9 cellular contexts compared by ENCODE assay signal in the genomic region with DNA sequence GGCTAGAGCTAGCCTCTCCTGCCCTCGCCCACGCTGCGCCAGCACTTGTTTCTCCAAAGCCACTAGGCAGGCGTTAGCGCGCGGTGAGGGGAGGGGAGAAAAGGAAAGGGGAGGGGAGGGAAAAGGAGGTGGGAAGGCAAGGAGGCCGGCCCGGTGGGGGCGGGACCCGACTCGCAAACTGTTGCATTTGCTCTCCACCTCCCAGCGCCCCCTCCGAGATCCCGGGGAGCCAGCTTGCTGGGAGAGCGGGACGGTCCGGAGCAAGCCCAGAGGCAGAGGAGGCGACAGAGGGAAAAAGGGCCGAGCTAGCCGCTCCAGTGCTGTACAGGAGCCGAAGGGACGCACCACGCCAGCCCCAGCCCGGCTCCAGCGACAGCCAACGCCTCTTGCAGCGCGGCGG. TPM values are rescaled to one million over a fixed set of nuclear protein-coding genes. Genes with fewer than 3 reads are reported as not detected.
DNase-seq lines count a peak whose midpoint lies in the region; ATAC-seq, FAIRE-seq and TF ChIP-seq lines count a peak whose summit lies in the region.
"Had no signal": no experiment of that assay in that cellular context is flagged by ENCODE, and none has a peak within 500 bp of the region (broad histone marks: within the 10 kb centered on the region; RNA-seq: fewer than 3 reads in every experiment).

A gene with protein sequence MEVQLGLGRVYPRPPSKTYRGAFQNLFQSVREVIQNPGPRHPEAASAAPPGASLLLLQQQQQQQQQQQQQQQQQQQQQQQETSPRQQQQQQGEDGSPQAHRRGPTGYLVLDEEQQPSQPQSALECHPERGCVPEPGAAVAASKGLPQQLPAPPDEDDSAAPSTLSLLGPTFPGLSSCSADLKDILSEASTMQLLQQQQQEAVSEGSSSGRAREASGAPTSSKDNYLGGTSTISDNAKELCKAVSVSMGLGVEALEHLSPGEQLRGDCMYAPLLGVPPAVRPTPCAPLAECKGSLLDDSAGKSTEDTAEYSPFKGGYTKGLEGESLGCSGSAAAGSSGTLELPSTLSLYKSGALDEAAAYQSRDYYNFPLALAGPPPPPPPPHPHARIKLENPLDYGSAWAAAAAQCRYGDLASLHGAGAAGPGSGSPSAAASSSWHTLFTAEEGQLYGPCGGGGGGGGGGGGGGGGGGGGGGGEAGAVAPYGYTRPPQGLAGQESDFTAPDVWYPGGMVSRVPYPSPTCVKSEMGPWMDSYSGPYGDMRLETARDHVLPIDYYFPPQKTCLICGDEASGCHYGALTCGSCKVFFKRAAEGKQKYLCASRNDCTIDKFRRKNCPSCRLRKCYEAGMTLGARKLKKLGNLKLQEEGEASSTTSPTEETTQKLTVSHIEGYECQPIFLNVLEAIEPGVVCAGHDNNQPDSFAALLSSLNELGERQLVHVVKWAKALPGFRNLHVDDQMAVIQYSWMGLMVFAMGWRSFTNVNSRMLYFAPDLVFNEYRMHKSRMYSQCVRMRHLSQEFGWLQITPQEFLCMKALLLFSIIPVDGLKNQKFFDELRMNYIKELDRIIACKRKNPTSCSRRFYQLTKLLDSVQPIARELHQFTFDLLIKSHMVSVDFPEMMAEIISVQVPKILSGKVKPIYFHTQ (plus strand): TSS at position 204 of the 400 bp plus-strand sequence. CDS start 1,126 bp downstream, outside the sequence.

- no TSS peak for BruUV-seq in PC-3 (replicated peaks; lab: Mats Ljungman, UMichigan)

- no peak within 1 kb of the TSS for H2AFZ ChIP-seq in PC-3 (ENCODE audit: low read length)

- no peaks in the 10 kb centered on the region for H3K9me2 ChIP-seq in PC-3 (replicated peaks; ENCODE audit: low read length)

- CTCF ChIA-PET in PC-3 (lab: Charles Lee) = no interaction called here

- DNase-seq in Ammon's horn (ENCODE audit: low spot score) (peak; percentile 11), PC-3 (no peak), fibroblast of peridontal ligament (ENCODE audit: extremely low read depth) (peak; percentile 13), NCI-H2029 (lab: John Stamatoyannopoulos, UW) (no peak), GM12891 (ENCODE audit: insufficient read length, low spot score) (no peak)
- DNase-seq in naive thymus-derived CD8-positive, alpha-beta T cell = no peak
- no peak for DNase-seq in stimulated activated naive B cell treated with anti-CD40 and anti-IgM and Interleukin-4, amounts not matched to agents 10 μg/mL and 1 μg/mL and 100 μg/mL, for 72 hours

- intact Hi-C loops in PC-3 (cut with micrococcal nuclease) = no loop called here

- H3K4me3 ChIP-seq in PC-3 (ENCODE audit: low read length) = peak within 1 kb of the TSS; percentile 42

- no peaks in the 10 kb centered on the region for H3K9me3 ChIP-seq in PC-3 (ENCODE audit: low read length)

- H3K36me3 Mint-ChIP-seq in naive thymus-derived CD8-positive, alpha-beta T cell = no peaks in the 10 kb centered on the region
- H3K36me3 Mint-ChIP-seq in stimulated activated naive B cell treated with anti-CD40 and anti-IgM and Interleukin-4, amounts not matched to agents 10 μg/mL and 1 μg/mL and 100 μg/mL, for 72 hours = no peaks in the 10 kb centered on the region

- no peak within 1 kb of the TSS for H3K9ac ChIP-seq in PC-3 (ENCODE audit: low read length)

- no peak within 1 kb of the TSS for H3K27ac ChIP-seq in PC-3 (ENCODE audit: low read length)

- peak within 1 kb of the TSS in 1 of 10 donors; percentile 24 for H3K27ac Mint-ChIP-seq in naive thymus-derived CD8-positive, alpha-beta T cell
- H3K27ac Mint-ChIP-seq in stimulated activated naive B cell treated with anti-CD40 and anti-IgM and Interleukin-4, amounts not matched to agents 10 μg/mL and 1 μg/mL and 100 μg/mL, for 72 hours = no peak within 1 kb of the TSS

- no peaks in the 10 kb centered on the region for H3K4me1 ChIP-seq in PC-3 (ENCODE audit: insufficient read depth, low read length)

- no peaks in the 10 kb centered on the region for H4K20me1 ChIP-seq in PC-3 (ENCODE audit: low read length)

- no peak for FAIRE-seq in GM12891 (lab: Jason Lieb, UNC)

- H3K9me3 Mint-ChIP-seq in naive thymus-derived CD8-positive, alpha-beta T cell = peaks cover 0 to 4% (median 0%) of the 10 kb centered on the region in 9 donors
- H3K9me3 Mint-ChIP-seq in stimulated activated naive B cell treated with anti-CD40 and anti-IgM and Interleukin-4, amounts not matched to agents 10 μg/mL and 1 μg/mL and 100 μg/mL, for 72 hours = peaks cover 0 to 5% of the 10 kb centered on the region in 2 donors

- peak within 1 kb of the TSS in 7 of 10 donors; percentile 4 to 67 (median 53) for H3K4me3 Mint-ChIP-seq in naive thymus-derived CD8-positive, alpha-beta T cell
- peak within 1 kb of the TSS in 1 of 2 donors; percentile 8 for H3K4me3 Mint-ChIP-seq in stimulated activated naive B cell treated with anti-CD40 and anti-IgM and Interleukin-4, amounts not matched to agents 10 μg/mL and 1 μg/mL and 100 μg/mL, for 72 hours
- H3K4me3 Mint-ChIP-seq: central memory CD8-positive, alpha-beta T cell had no signal

- no peak for TF ChIP-seq CTCF in PC-3 (conservative IDR thresholded peaks at IDR 0.05; ENCODE audit: low read depth, low read length)

- ATAC-seq in PC-3 = no peak; the same call in 1 of the 2 replicates
- no peak for ATAC-seq in naive thymus-derived CD8-positive, alpha-beta T cell
- no peak for ATAC-seq in HG03521 (IDR thresholded peaks at IDR 0.05; ENCODE audit: unreplicated experiment)
- no peak for ATAC-seq in stimulated activated naive B cell treated with anti-CD40 and anti-IgM and Interleukin-4, amounts not matched to agents 10 μg/mL and 1 μg/mL and 100 μg/mL, for 72 hours (replicated peaks)

- peaks cover 14 to 44% (median 24%) of the 10 kb centered on the region in 5 donors for H3K27me3 Mint-ChIP-seq in naive thymus-derived CD8-positive, alpha-beta T cell
- peaks cover 23 to 32% of the 10 kb centered on the region in 2 donors for H3K27me3 Mint-ChIP-seq in stimulated activated naive B cell treated with anti-CD40 and anti-IgM and Interleukin-4, amounts not matched to agents 10 μg/mL and 1 μg/mL and 100 μg/mL, for 72 hours
- H3K27me3 Mint-ChIP-seq: central memory CD8-positive, alpha-beta T cell had no signal

- POLR2A ChIA-PET in PC-3 (lab: Charles Lee; ENCODE audit: unreplicated experiment) = no interaction called here
- POLR2A ChIA-PET in naive thymus-derived CD8-positive, alpha-beta T cell (lab: Charles Lee) = no interaction called here

- no peaks in the 10 kb centered on the region for H3K79me2 ChIP-seq in PC-3 (ENCODE audit: low read length)

- no peaks in the 10 kb centered on the region for H3F3A ChIP-seq in PC-3 (ENCODE audit: low read length, unreplicated experiment)

- H3K4me1 Mint-ChIP-seq in naive thymus-derived CD8-positive, alpha-beta T cell = peaks cover 0 to 12% (median 4%) of the 10 kb centered on the region in 4 donors
- peaks cover 0 to 2% of the 10 kb centered on the region in 2 donors for H3K4me1 Mint-ChIP-seq in stimulated activated naive B cell treated with anti-CD40 and anti-IgM and Interleukin-4, amounts not matched to agents 10 μg/mL and 1 μg/mL and 100 μg/mL, for 72 hours
- H3K4me1 Mint-ChIP-seq: central memory CD8-positive, alpha-beta T cell had no signal

- H3K36me3 ChIP-seq in PC-3 (ENCODE audit: low read depth, low read length) = no peaks in the 10 kb centered on the region

- H3K27me3 ChIP-seq in PC-3 (ENCODE audit: low read length) = peaks cover 56% of the 10 kb centered on the region

- no peak for TF ChIP-seq POLR2A in GM12891 (IDR thresholded peaks at IDR 0.05; ENCODE audit: low read depth, low read length)

- H3K4me2 ChIP-seq in PC-3 (ENCODE audit: low read length) = peak within 1 kb of the TSS; percentile 46

TF ChIP-seq in GM12891, 5 proteins besides CTCF, POLR2A, EP300 and RAD21:
- TF ChIP-seq TAF1 (IDR thresholded peaks at IDR 0.05; ENCODE audit: low read depth, low read length) = no peak
- no peak for TF ChIP-seq POLR2AphosphoS5 (IDR thresholded peaks at IDR 0.05; ENCODE audit: low read depth, low read length)

RNA-seq across cellular contexts. Expression of the gene that starts here (rescaled TPM):
- not detected in 2 replicates for total RNA-seq in PC-3 (2014; rRNA removed)
- total RNA-seq in naive thymus-derived CD8-positive, alpha-beta T cell = not detected
- polyA plus RNA-seq in naive thymus-derived CD8-positive, alpha-beta T cell = not detected
- polyA plus RNA-seq in GM12891 (2012; ENCODE audit: low read depth, missing spikeins) = not detected

Comparison
In these comparisons a context has a peak if more than half of its experiments do, and no peak if none do; other contexts are left out.
1. DNase-seq: peak in Ammon's horn (single experiment) and fibroblast of peridontal ligament (single experiment); none in PC-3 (single experiment), naive thymus-derived CD8-positive, alpha-beta T cell (0 of 10), stimulated activated naive B cell treated with anti-CD40 and anti-IgM and Interleukin-4, amounts not matched to agents 10 μg/mL and 1 μg/mL and 100 μg/mL, for 72 hours (single experiment), NCI-H2029 (single experiment) and GM12891 (single experiment).